14 cellular contexts compared by ENCODE assay signal in genomic region chr11:19970944-19971343, GRCh38.
DNase-seq lines count a peak whose midpoint lies in the region; ATAC-seq, FAIRE-seq and TF ChIP-seq lines count a peak whose summit lies in the region.
"Had no signal": no experiment of that assay in that cellular context is flagged by ENCODE, and none has a peak within 500 bp of the region (broad histone marks: within the 10 kb centered on the region; RNA-seq: fewer than 3 reads in every experiment).

No MANE protein-coding gene starts in this region.

- H3K9me3 ChIP-seq in K562 (replicated peaks; ENCODE audit: control insufficient read depth, insufficient read depth, low read depth, low read length): no peaks in the 10 kb centered on the region
- H3K9me3 ChIP-seq: heart left ventricle had no signal

- in situ Hi-C loops in K562 (cut with MboI): no loop called here

- POLR2A ChIA-PET in K562 (lab: Yijun Ruan, JAX): interaction anchor here (0.6 to 1.7 kb wide), 2 partner anchors 8 to 31 kb away, joined by 3 read pairs; no protein-coding TSS in a partner anchor

- no TSS peak for BruUV-seq in K562 (replicated peaks; lab: Mats Ljungman, UMichigan)

- H3K27ac ChIP-seq in K562 (ENCODE audit: extremely low read depth, low read depth, low read length): no peak overlapping the region
- H3K27ac ChIP-seq: heart left ventricle had no signal

- no peak for TF ChIP-seq CTCF in K562 (IDR thresholded peaks at IDR 0.05 in 2 of 3, conservative IDR thresholded peaks at IDR 0.05 in 1 of 3; ENCODE audit: insufficient read depth in 2 of 3, low read depth in 1 of 3, low read length in 3 of 3)

- peaks cover 16 to 52% of the 10 kb centered on the region in 2 experiments for H3K4me1 ChIP-seq in K562 (replicated peaks in 1 of 2; ENCODE audit: control insufficient read depth in 2 of 2, insufficient read depth in 2 of 2, low read length in 2 of 2)

- H2AFZ ChIP-seq in K562 (ENCODE audit: low read depth, low read length): no peak overlapping the region

- intact Hi-C loops in K562 (cut with micrococcal nuclease): no loop called here

- no peak for FAIRE-seq in K562 (lab: Jason Lieb, UNC)

- no peaks in the 10 kb centered on the region for H4K20me1 ChIP-seq in K562 (replicated peaks; ENCODE audit: control insufficient read depth, insufficient read depth, low read length)

- no peak for TF ChIP-seq POLR2A in K562 (conservative IDR thresholded peaks at IDR 0.05)

- no peak for TF ChIP-seq EP300 in K562 (IDR thresholded peaks at IDR 0.05; ENCODE audit: low read length)

- H3K79me2 ChIP-seq in K562 (ENCODE audit: control insufficient read depth, insufficient read depth, low read length): no peaks in the 10 kb centered on the region

- ATAC-seq in K562: no peak
- ATAC-seq: CD8-positive, alpha-beta T cell; heart left ventricle had no signal

- WGBS in K562 (ENCODE audit: insufficient coverage, low coverage, missing lambda C conversion rate): 49% methylated on average over 4 of the region's 4 CpGs

- H3K9ac ChIP-seq in K562 (ENCODE audit: insufficient read depth in 1 of 2, low read depth in 2 of 2, low read length in 2 of 2): no peak overlapping the region

- H3K9me1 ChIP-seq in K562 (ENCODE audit: control insufficient read depth, insufficient read depth, low read length): no peaks in the 10 kb centered on the region

- CTCF ChIA-PET in K562 (lab: Yijun Ruan, JAX; ENCODE audit: low intra/inter-chr PET ratio): no interaction called here

- no peaks in the 10 kb centered on the region for H3K36me3 ChIP-seq in K562 (ENCODE audit: control insufficient read depth, insufficient read depth, low read length)

- H3K4me3 ChIP-seq in K562: no peak overlapping the region
- H3K4me3 ChIP-seq: heart left ventricle had no signal

- no peak for TF ChIP-seq RAD21 in K562 (CRISPR knock-in tag; conservative IDR thresholded peaks at IDR 0.05 in 1 of 2, IDR thresholded peaks at IDR 0.05 in 1 of 2)

- DNase-seq in activated gamma-delta T cell treated with Interleukin-2 at 50 U/mL for 16 hours: peak; percentile 6
- DNase-seq in activated gamma-delta T cell (lab: John Stamatoyannopoulos, UW): no peak
- DNase-seq in M059J (ENCODE audit: low read depth): peak; percentile 9
- DNase-seq in K562 (ENCODE audit: extremely low read depth in 1 of 4, low spot score in 3 of 4): no peak
- peak; percentile 21 to 34 for DNase-seq in stimulated activated CD8-positive, alpha-beta memory T cell treated with anti-CD3 and anti-CD28 coated beads, Interleukin-7, amount 100 ng/mL, for 48 hours (ENCODE audit: extremely low read depth in 1 of 2, low read depth in 1 of 2)
- no peak for DNase-seq in mesenteric fat pad (ENCODE audit: low spot score)
- no peak for DNase-seq in kidney tubule cell (ENCODE audit: low spot score)
- no peak for DNase-seq in D341Med (ENCODE audit: low spot score)
- DNase-seq: CD8-positive, alpha-beta T cell; central memory CD4-positive, alpha-beta T cell; effector memory CD4-positive, alpha-beta T cell; heart left ventricle; naive B cell; NCI-H1417 treated with DMSO at 0.1 percent for 48 hours had no signal

- no peak overlapping the region for H3K4me2 ChIP-seq in K562 (ENCODE audit: insufficient read depth, low read length)

- H3K27me3 ChIP-seq in K562 (ENCODE audit: control insufficient read depth in 2 of 2, insufficient read depth in 2 of 2, low read length in 2 of 2): no peaks in the 10 kb centered on the region
- H3K27me3 ChIP-seq: heart left ventricle had no signal

TF ChIP-seq in K562, 482 proteins besides CTCF, POLR2A, EP300 and RAD21 (continues in another document):
- TF ChIP-seq ZNF717 (CRISPR knock-in tag; IDR thresholded peaks at IDR 0.05) (no peak), CBFA2T3 (IDR thresholded peaks at IDR 0.05) (peak; percentile 42; the same call in 1 of the 2 replicates), EHMT2 (IDR thresholded peaks at IDR 0.05) (no peak), L3MBTL2 (IDR thresholded peaks at IDR 0.05) (peak; percentile 35; the same call in 1 of the 2 replicates), KLF10 (CRISPR knock-in tag; IDR thresholded peaks at IDR 0.05) (no peak), SMARCB1 (IDR thresholded peaks at IDR 0.05; ENCODE audit: insufficient read length, low read depth) (no peak), ILK (tag; IDR thresholded peaks at IDR 0.05; ENCODE audit: borderline replicate concordance, low read depth) (no peak), ASH1L (IDR thresholded peaks at IDR 0.05; ENCODE audit: borderline replicate concordance, low read depth, partially characterized antibody) (no peak), ZC3H4 (CRISPR knock-in tag; IDR thresholded peaks at IDR 0.05; ENCODE audit: borderline replicate concordance) (no peak), ARID1B (IDR thresholded peaks at IDR 0.05) (no peak), TRIM24 (IDR thresholded peaks at IDR 0.05) (peak in 1 of 2 experiments; percentile 33; a peak in 1 of 4 replicates), PHF8 (IDR thresholded peaks at IDR 0.05; ENCODE audit: borderline replicate concordance, low read length) (no peak), REST (CRISPR knock-in tag; IDR thresholded peaks at IDR 0.05; ENCODE audit: low read depth) (no peak), BACH1 (tag; IDR thresholded peaks at IDR 0.05) (no peak), XRCC4 (IDR thresholded peaks at IDR 0.05; ENCODE audit: extremely low read depth, insufficient read depth, insufficient read length) (no peak), ZNF280B (CRISPR knock-in tag; IDR thresholded peaks at IDR 0.05) (no peak), TRIM25 (IDR thresholded peaks at IDR 0.05; ENCODE audit: borderline replicate concordance) (no peak), FIP1L1 (IDR thresholded peaks at IDR 0.05; ENCODE audit: low read depth, low read length, poor library complexity, severe bottlenecking) (no peak), ZNF124 (CRISPR knock-in tag; IDR thresholded peaks at IDR 0.05) (no peak), SRSF3 (IDR thresholded peaks at IDR 0.05; ENCODE audit: insufficient read depth, low read length) (no peak)

Comparison
In these comparisons a context has a peak if more than half of its experiments do, and no peak if none do; other contexts are left out.
1. DNase-seq: peak in activated gamma-delta T cell treated with Interleukin-2 at 50 U/mL for 16 hours (single experiment), M059J (single experiment) and stimulated activated CD8-positive, alpha-beta memory T cell treated with anti-CD3 and anti-CD28 coated beads, Interleukin-7, amount 100 ng/mL, for 48 hours (2 of 2); none in activated gamma-delta T cell (single experiment), K562 (0 of 4), mesenteric fat pad (single experiment), kidney tubule cell (single experiment) and D341Med (single experiment).